Comparison of ENCODE assay signal across 22 cellular contexts in the genomic region with DNA sequence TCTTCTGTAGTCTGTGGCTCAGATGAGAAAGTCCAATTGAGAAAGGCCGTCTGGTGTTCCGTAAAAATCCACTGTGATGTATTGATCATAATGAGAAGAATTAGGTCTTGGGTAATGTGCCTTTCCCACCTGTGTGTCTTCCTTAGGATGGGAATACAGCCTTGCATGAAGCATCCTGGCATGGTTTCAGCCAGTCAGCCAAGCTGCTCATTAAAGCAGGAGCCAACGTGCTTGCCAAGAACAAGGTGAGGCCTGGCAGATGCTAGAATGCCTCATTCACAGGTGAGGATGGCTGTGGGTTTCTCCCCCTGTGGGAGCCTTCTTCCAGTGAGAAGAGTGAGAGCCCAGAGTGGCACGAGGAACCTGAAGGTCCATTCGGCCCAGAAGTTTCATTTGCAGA.
"Had no signal": no experiment of that assay in that cellular context is flagged by ENCODE, and none has a peak within 500 bp of the region (broad histone marks: within the 10 kb centered on the region; RNA-seq: fewer than 3 reads in every experiment).

No MANE protein-coding gene starts in this region.

- H3K4me1 ChIP-seq: body of pancreas, right lobe of liver, testis, transverse colon had no signal

- H3K4me2 ChIP-seq: hepatocyte had no signal

- DNase-seq: activated CD4-positive, alpha-beta memory T cell treated with anti-CD3 and anti-CD28 coated beads for 36 hours; activated CD4-positive, alpha-beta T cell treated with anti-CD3 and anti-CD28 coated beads, Interleukin-2, amount 10 ng/mL, durations not matched to agents 24 days and 14 days; activated CD4-positive, CD25-positive, alpha-beta regulatory T cell treated with anti-CD3 and anti-CD28 coated beads, Interleukin-2, amount 50 U/mL, for 72 hours; activated CD8-positive, alpha-beta memory T cell treated with anti-CD3 and anti-CD28 coated beads, Interleukin-2, amount 50 U/mL, for 48 hours; activated naive CD4-positive, alpha-beta T cell; activated T-cell treated with anti-CD3 and anti-CD28 coated beads, Interleukin-2, amount 50 U/mL, for 24 hours; anterior cingulate cortex; body of pancreas; cortex of kidney; effector memory CD8-positive, alpha-beta T cell; erythroblast; gastrocnemius medialis; glutamatergic neuron; islet precursor cell; left ventricle myocardium superior; right lobe of liver; stimulated activated CD4-positive, alpha-beta T cell treated with anti-CD3 and anti-CD28 coated beads, Interleukin-2, amount 100 ng/mL, for 48 hours; stimulated activated naive CD4-positive, alpha-beta T cell treated with Interleukin-2 at 50 U/mL for 16 hours; testis; transverse colon had no signal

- H3K36me3 ChIP-seq: gastrocnemius medialis, neutrophil, right lobe of liver, transverse colon had no signal

- ATAC-seq: body of pancreas; effector memory CD8-positive, alpha-beta T cell; gastrocnemius medialis; left ventricle myocardium superior; right lobe of liver had no signal

- H3K4me3 ChIP-seq: body of pancreas, gastrocnemius medialis, hepatocyte, right lobe of liver, testis, transverse colon had no signal

- H3K27ac ChIP-seq: body of pancreas, gastrocnemius medialis, hepatocyte, neutrophil, right lobe of liver, testis, transverse colon had no signal

- H3K9me3 ChIP-seq: body of pancreas, gastrocnemius medialis, neutrophil, right lobe of liver, testis, transverse colon had no signal

- H2AFZ ChIP-seq: hepatocyte had no signal

- H3K79me2 ChIP-seq: hepatocyte had no signal

- H3K27me3 ChIP-seq: body of pancreas, gastrocnemius medialis, hepatocyte, neutrophil, right lobe of liver, testis, transverse colon had no signal
